8 cellular contexts compared by ENCODE assay signal in the genomic region with DNA sequence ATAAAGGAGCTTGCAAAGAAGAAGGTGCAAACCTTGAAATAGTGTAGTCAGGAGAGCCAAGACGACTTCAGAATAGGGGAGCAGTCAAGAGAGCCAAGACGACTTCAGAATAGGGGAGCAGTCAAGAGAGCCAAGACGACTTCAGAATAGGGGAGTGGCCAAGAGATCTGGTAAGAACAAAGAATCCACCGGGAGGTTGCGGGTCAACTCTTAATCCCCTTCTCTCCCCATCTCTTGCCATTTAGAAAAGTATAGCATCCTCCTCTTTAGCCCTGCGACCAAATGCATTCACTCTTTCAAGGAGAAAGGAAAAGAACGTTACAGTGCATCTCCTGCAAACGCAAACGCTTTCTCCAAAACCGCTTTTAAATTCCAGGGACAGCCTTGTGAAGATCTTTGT. TPM values are rescaled to one million over a fixed set of nuclear protein-coding genes. Genes with fewer than 3 reads are reported as not detected.
DNase-seq lines count a peak whose midpoint lies in the region; ATAC-seq and TF ChIP-seq lines count a peak whose summit lies in the region.

No MANE protein-coding gene starts in this region.

- H3K18ac ChIP-seq in mesenchymal stem cell (ENCODE audit: low read depth in 1 of 2, low read length in 2 of 2): peak overlapping the region in 1 of 2 experiments; percentile 90

- peak overlapping the region; percentile 44 for H2BK120ac ChIP-seq in mesenchymal stem cell (ENCODE audit: low read depth, low read length)

- peak overlapping the region in 1 of 2 experiments; percentile 88 for H3K4ac ChIP-seq in mesenchymal stem cell (ENCODE audit: low read depth in 1 of 2, low read length in 2 of 2)

- peaks cover 43% of the 10 kb centered on the region for H3K79me1 ChIP-seq in mesenchymal stem cell (replicated peaks; ENCODE audit: low read length, poor library complexity, severe bottlenecking)

- H3K4me3 ChIP-seq in ACC112 (ENCODE audit: low read depth, low read length): peak overlapping the region; percentile 95
- peak overlapping the region; percentile 90 to 97 for H3K4me3 ChIP-seq in mesenchymal stem cell (ENCODE audit: insufficient read depth in 1 of 2, low read depth in 1 of 2, low read length in 2 of 2)

- no peak overlapping the region for H2BK12ac ChIP-seq in mesenchymal stem cell (ENCODE audit: low read length in 2 of 2)

- peaks cover 35% of the 10 kb centered on the region for H3K79me2 ChIP-seq in ACC112 (ENCODE audit: control insufficient read depth, insufficient read depth, low read length, unreplicated experiment)

- POLR2A ChIA-PET in MCF 10A (lab: Yijun Ruan, JAX): interaction anchor here (0.6 to 2.1 kb wide), 8 partner anchors 10 to 192 kb away, joined by 3 to 11 read pairs (median 4); a partner anchor contains a TSS

- ATAC-seq in GM21515 (IDR thresholded peaks at IDR 0.05; ENCODE audit: unreplicated experiment): no peak

- H3K23ac ChIP-seq in mesenchymal stem cell (ENCODE audit: low read length in 2 of 2): peak overlapping the region in 1 of 2 experiments; percentile 63

- peaks cover 27% of the 10 kb centered on the region for H3K4me1 Mint-ChIP-seq in MCF 10A (ENCODE audit: insufficient read depth, unreplicated experiment)

- H3K27me3 ChIP-seq in ACC112 (ENCODE audit: insufficient read depth, low read length) (no peaks in the 10 kb centered on the region), mesenchymal stem cell (ENCODE audit: control insufficient read depth in 1 of 2, insufficient read depth in 1 of 2, low read length in 2 of 2) (no peaks in the 10 kb centered on the region)

- H3K4me1 ChIP-seq in ACC112 (ENCODE audit: control insufficient read depth, insufficient read depth, low read length, unreplicated experiment) (peaks cover 21% of the 10 kb centered on the region), mesenchymal stem cell (ENCODE audit: control insufficient read depth, insufficient read depth, low read depth, low read length) (peaks cover 12% of the 10 kb centered on the region)

- peak overlapping the region; percentile 84 for H3K4me2 ChIP-seq in mesenchymal stem cell (ENCODE audit: low read length, poor library complexity, severe bottlenecking)

- WGBS in mesenchymal stem cell: 1% methylated on average over 10 of the region's 10 CpGs

- H3K27ac Mint-ChIP-seq in MCF 10A (ENCODE audit: low read depth, unreplicated experiment): peak overlapping the region; percentile 65

- no peaks in the 10 kb centered on the region for H3K27me3 Mint-ChIP-seq in MCF 10A (ENCODE audit: insufficient read depth, unreplicated experiment)

- H3K36me3 Mint-ChIP-seq in MCF 10A (ENCODE audit: insufficient read depth, unreplicated experiment): peaks cover 18% of the 10 kb centered on the region

- TF ChIP-seq CTCF in MCF 10A (IDR thresholded peaks at IDR 0.05; ENCODE audit: unreplicated experiment): no peak

- H3K36me3 ChIP-seq in ACC112 (ENCODE audit: insufficient read depth, low read length): peaks cover 6% of the 10 kb centered on the region; the same call in 1 of the 2 replicates
- H3K36me3 ChIP-seq in mesenchymal stem cell (ENCODE audit: control insufficient read depth in 1 of 2, insufficient read depth in 2 of 2, low read depth in 1 of 2, low read length in 2 of 2): peaks cover 20 to 23% of the 10 kb centered on the region in 2 experiments

- intact Hi-C loops in MCF 10A (cut with micrococcal nuclease): loop anchor here (5.0 to 10.0 kb wide), 3 partner anchors 115 to 170 kb away; no protein-coding TSS in a partner anchor

- peak overlapping the region; percentile 72 for H3K27ac ChIP-seq in ACC112 (ENCODE audit: low read depth, low read length)
- peak overlapping the region; percentile 89 for H3K27ac ChIP-seq in mesenchymal stem cell (ENCODE audit: low read length, poor library complexity, severe bottlenecking)

- no TSS peak for BruUV-seq in MCF 10A (replicated peaks; lab: Mats Ljungman, UMichigan)

- no peak overlapping the region for H4K91ac ChIP-seq in mesenchymal stem cell (ENCODE audit: low read length)

- H2AK5ac ChIP-seq in mesenchymal stem cell (ENCODE audit: low read length, severe bottlenecking): peak overlapping the region; percentile 58

- no peak overlapping the region for H3K14ac ChIP-seq in mesenchymal stem cell (ENCODE audit: low read length in 2 of 2)

- H3K9me3 ChIP-seq in mesenchymal stem cell (ENCODE audit: control insufficient read depth, low read length): no peaks in the 10 kb centered on the region

- peak overlapping the region; percentile 87 for H3K4me3 Mint-ChIP-seq in MCF 10A (ENCODE audit: unreplicated experiment)

- H4K8ac ChIP-seq in mesenchymal stem cell (ENCODE audit: low read length): peak overlapping the region; percentile 14

- CTCF ChIA-PET in MCF 10A (lab: Yijun Ruan, JAX): interaction anchor here (1.5 to 1.6 kb wide), 2 partner anchors 20 to 583 kb away, joined by 4 to 7 read pairs; no protein-coding TSS in a partner anchor

- peak; percentile 30 for DNase-seq in HT-29 (ENCODE audit: low spot score)
- no peak for DNase-seq in MCF 10A (ENCODE audit: unreplicated experiment)
- no peak for DNase-seq in mesenchymal stem cell
- no peak for DNase-seq in SW 1271 (lab: John Stamatoyannopoulos, UW)
- no peak for DNase-seq in RPMI8226
- DNase-seq in AG20443 (ENCODE audit: low spot score): no peak

- H2AFZ ChIP-seq in ACC112 (ENCODE audit: low read length, unreplicated experiment) (peak overlapping the region; percentile 76), mesenchymal stem cell (ENCODE audit: low read depth, low read length) (no peak overlapping the region)

- H2BK5ac ChIP-seq in mesenchymal stem cell (ENCODE audit: low read depth, low read length, poor library complexity, severe bottlenecking): no peak overlapping the region

- H3K9me3 Mint-ChIP-seq in MCF 10A (ENCODE audit: unreplicated experiment): no peaks in the 10 kb centered on the region

- H2BK15ac ChIP-seq in mesenchymal stem cell (ENCODE audit: low read depth, poor library complexity, severe bottlenecking): no peak overlapping the region

- peak overlapping the region; percentile 94 for H3K9ac ChIP-seq in mesenchymal stem cell (ENCODE audit: low read length)

RNA-seq across cellular contexts. Expression of a gene that starts 0.7 kb away (rescaled TPM):
- total RNA-seq in HT-29 (2014; rRNA removed; shearing (Covaris generic)): 17.0 and 19.2 TPM in 2 replicates
- total RNA-seq in MCF 10A (2022): 22.3 and 24.5 TPM in 2 replicates
- polyA plus RNA-seq in mesenchymal stem cell (2013, experiment 1 of 2): 49.1 TPM
- polyA plus RNA-seq in mesenchymal stem cell (2013, experiment 2 of 2): 47.9 TPM

RNA-seq across cellular contexts. Expression of a gene that starts 0.8 kb away (rescaled TPM):
- 4.3 and 5.7 TPM in 2 replicates for total RNA-seq in HT-29 (2014; rRNA removed; shearing (Covaris generic))
- 5.9 and 8.4 TPM in 2 replicates for total RNA-seq in MCF 10A (2022)
- polyA plus RNA-seq in mesenchymal stem cell (2013, experiment 1 of 2): 17.2 TPM
- polyA plus RNA-seq in mesenchymal stem cell (2013, experiment 2 of 2): 16.6 TPM
